In the genomic region with DNA sequence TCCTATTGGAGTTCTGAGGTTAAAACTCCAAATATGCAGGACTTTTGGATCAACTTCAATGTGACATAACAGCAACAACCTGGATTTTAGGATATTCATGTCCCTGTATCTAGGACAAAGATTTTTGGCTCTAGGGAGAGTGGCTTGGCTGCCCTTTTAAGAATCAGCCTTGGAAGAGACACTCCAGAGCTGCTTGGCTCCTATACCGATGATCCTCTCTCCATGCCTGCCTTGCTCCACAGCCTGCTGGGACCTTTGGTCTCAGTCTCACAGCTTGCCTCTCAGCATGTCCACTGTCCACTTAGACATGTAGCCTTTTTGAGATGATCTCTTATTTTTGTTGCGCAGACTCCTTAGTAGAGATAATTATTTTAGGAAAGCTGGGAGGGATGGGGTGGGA, we compare ENCODE assay signal across 16 cellular contexts. TPM values are rescaled to one million over a fixed set of nuclear protein-coding genes. Genes with fewer than 3 reads are reported as not detected.
DNase-seq lines count a peak whose midpoint lies in the region; ATAC-seq, FAIRE-seq and TF ChIP-seq lines count a peak whose summit lies in the region.
"Had no signal": no experiment of that assay in that cellular context is flagged by ENCODE, and none has a peak within 500 bp of the region (broad histone marks: within the 10 kb centered on the region; RNA-seq: fewer than 3 reads in every experiment).

No MANE protein-coding gene starts in this region.

- peaks cover 12% of the 10 kb centered on the region for H3K9me1 ChIP-seq in IMR-90 (ENCODE audit: insufficient read depth, low read length)

- no peak overlapping the region for H2AFZ ChIP-seq in IMR-90 (replicated peaks; ENCODE audit: low read length, poor library complexity)

- no peak overlapping the region for H4K5ac ChIP-seq in IMR-90 (ENCODE audit: low read depth, low read length)

- no peaks in the 10 kb centered on the region for H4K20me1 ChIP-seq in IMR-90 (ENCODE audit: insufficient read depth, low read length)

- no peak overlapping the region for H4K91ac ChIP-seq in IMR-90 (ENCODE audit: insufficient read depth, low read depth, low read length)

- TF ChIP-seq CTCF in left ventricle myocardium inferior (IDR thresholded peaks at IDR 0.05; ENCODE audit: borderline replicate concordance) (no peak), IMR-90 (conservative IDR thresholded peaks at IDR 0.05; ENCODE audit: low read depth, low read length) (no peak), colonic mucosa (IDR thresholded peaks at IDR 0.05) (no peak), prostate gland (IDR thresholded peaks at IDR 0.05) (no peak)

- no peak for FAIRE-seq in GM12892 (lab: Jason Lieb, UNC)
- FAIRE-seq: A549, H54 had no signal

- no peak for TF ChIP-seq RAD21 in IMR-90 (IDR thresholded peaks at IDR 0.05; ENCODE audit: low read length)

- H3K27me3 ChIP-seq in left ventricle myocardium inferior (ENCODE audit: low read depth) (no peaks in the 10 kb centered on the region), IMR-90 (ENCODE audit: control insufficient read depth, insufficient read depth, low read length) (peaks cover 6% of the 10 kb centered on the region; the same call in 1 of the 2 replicates), colonic mucosa (no peaks in the 10 kb centered on the region), prostate gland (replicated peaks; ENCODE audit: insufficient read depth) (no peaks in the 10 kb centered on the region)
- H3K27me3 ChIP-seq: SJCRH30 had no signal

- CTCF ChIA-PET in IMR-90 (lab: Yijun Ruan, JAX): interaction anchor here (0.6 to 1.5 kb wide), 2 partner anchors 117 to 472 kb away, joined by 3 read pairs; no protein-coding TSS in a partner anchor

- no peak overlapping the region for H3K27ac ChIP-seq in left ventricle myocardium inferior (replicated peaks)
- no peak overlapping the region for H3K27ac ChIP-seq in IMR-90 (ENCODE audit: insufficient read depth, low read length)
- peak overlapping the region; percentile 75 for H3K27ac ChIP-seq in colonic mucosa
- no peak overlapping the region for H3K27ac ChIP-seq in prostate gland
- H3K27ac ChIP-seq: C4-2B, SJCRH30 had no signal

- no CpG with 5 or more reads among the region's 2 CpGs for WGBS in IMR-90 (ENCODE audit: extremely low coverage in 2 of 2, insufficient read length in 1 of 2), 2 experiments
- WGBS in prostate gland: 98% methylated on average over 2 of the region's 2 CpGs

- H3K4me1 ChIP-seq in left ventricle myocardium inferior: peaks cover 5% of the 10 kb centered on the region
- no peaks in the 10 kb centered on the region; the same call in 1 of the 2 replicates for H3K4me1 ChIP-seq in IMR-90 (ENCODE audit: control insufficient read depth, insufficient read depth, low read length)
- peaks cover 8% of the 10 kb centered on the region for H3K4me1 ChIP-seq in colonic mucosa
- no peaks in the 10 kb centered on the region for H3K4me1 ChIP-seq in prostate gland (replicated peaks)
- H3K4me1 ChIP-seq: SJCRH30 had no signal

- 0 out of 2 replicates have a peak overlapping the region, but pooled peaks have one; percentile 23 for H3K14ac ChIP-seq in IMR-90 (replicated peaks; ENCODE audit: low read depth, low read length)

- no peak overlapping the region for H3K56ac ChIP-seq in IMR-90 (ENCODE audit: extremely low read depth, insufficient read depth, low read length)

- H3K18ac ChIP-seq in IMR-90 (ENCODE audit: low read depth, low read length): no peak overlapping the region

- no peak overlapping the region for H3K4me2 ChIP-seq in IMR-90 (ENCODE audit: low read depth, low read length)

- dilution Hi-C loops in IMR-90 (cut with HindIII; ENCODE audit: low sequenced_read_pairs, unreplicated experiment): no loop called here

- no peak overlapping the region for H3K9ac ChIP-seq in IMR-90 (ENCODE audit: low read depth, low read length)
- H3K9ac ChIP-seq in colonic mucosa (ENCODE audit: low read depth in 2 of 2, low read length in 2 of 2): no peak overlapping the region

- no peak overlapping the region for H4K8ac ChIP-seq in IMR-90 (ENCODE audit: low read depth in 2 of 2, low read length in 2 of 2)

- intact Hi-C loops in Right ventricle myocardium superior (cut with DNase I): no loop called here
- intact Hi-C loops in left ventricle myocardium inferior (cut with micrococcal nuclease): no loop called here
- intact Hi-C loops in IMR-90 (cut with micrococcal nuclease): no loop called here
- intact Hi-C loops in colonic mucosa (cut with DNase I): no loop called here
- intact Hi-C loops in prostate gland (cut with DNase I): no loop called here

- no peak overlapping the region for H2AK5ac ChIP-seq in IMR-90 (ENCODE audit: low read depth, low read length)

- ATAC-seq in Right ventricle myocardium superior (ENCODE audit: poor library complexity): peak; percentile 36
- no peak for ATAC-seq in IMR-90 (ENCODE audit: low read depth)
- ATAC-seq in HG03025 (IDR thresholded peaks at IDR 0.05; ENCODE audit: low FRiP score, unreplicated experiment): no peak
- ATAC-seq: A549 had no signal

- H3K4me3 ChIP-seq in left ventricle myocardium inferior (no peak overlapping the region), IMR-90 (ENCODE audit: insufficient read depth, low read depth, low read length) (no peak overlapping the region), colonic mucosa (no peak overlapping the region), prostate gland (no peak overlapping the region)
- H3K4me3 ChIP-seq: A549, SJCRH30 had no signal

- no peak overlapping the region for H2BK120ac ChIP-seq in IMR-90 (ENCODE audit: low read depth, low read length)

- DNase-seq in Right ventricle myocardium superior (no peak), left ventricle myocardium inferior (no peak), IMR-90 (no peak), colonic mucosa (no peak), GM12892 (ENCODE audit: insufficient read length) (no peak), prostate gland (ENCODE audit: low spot score) (no peak)
- DNase-seq: NCI-H1417, NCI-H1930, NCI-H526 treated with DMSO at 0.1 percent for 48 hours, SJCRH30 had no signal

- no peak overlapping the region for H2BK20ac ChIP-seq in IMR-90 (ENCODE audit: low read depth, low read length)

- H2AK9ac ChIP-seq in IMR-90 (replicated peaks; ENCODE audit: low read depth, low read length, poor library complexity): no peak overlapping the region

- H2BK5ac ChIP-seq in IMR-90 (ENCODE audit: low read depth, low read length, poor library complexity, severe bottlenecking): no peak overlapping the region

- H3K9me3 ChIP-seq in left ventricle myocardium inferior (replicated peaks) (no peaks in the 10 kb centered on the region), IMR-90 (ENCODE audit: control insufficient read depth, insufficient read depth, low read length) (no peaks in the 10 kb centered on the region), colonic mucosa (no peaks in the 10 kb centered on the region), prostate gland (no peaks in the 10 kb centered on the region)
- H3K9me3 ChIP-seq: A549, SJCRH30 had no signal

- POLR2A ChIA-PET in IMR-90 (lab: Charles Lee; ENCODE audit: unreplicated experiment): no interaction called here

- in situ Hi-C loops in IMR-90 (cut with MboI; ENCODE audit: low sequenced_read_pairs): no loop called here

- no peak for TF ChIP-seq POLR2A in IMR-90 (IDR thresholded peaks at IDR 0.05; ENCODE audit: low read depth, low read length)
- TF ChIP-seq POLR2A in GM12892 (IDR thresholded peaks at IDR 0.05; ENCODE audit: low read depth, low read length): no peak
- no peak for TF ChIP-seq POLR2A in prostate gland (IDR thresholded peaks at IDR 0.05)

- no peaks in the 10 kb centered on the region for H3K36me3 ChIP-seq in left ventricle myocardium inferior
- no peaks in the 10 kb centered on the region for H3K36me3 ChIP-seq in IMR-90 (ENCODE audit: control insufficient read depth, insufficient read depth, low read length)
- H3K36me3 ChIP-seq in colonic mucosa: no peaks in the 10 kb centered on the region
- H3K36me3 ChIP-seq in prostate gland: no peaks in the 10 kb centered on the region
- H3K36me3 ChIP-seq: SJCRH30 had no signal

- no TSS peak for BruUV-seq in IMR-90 (replicated peaks; lab: Mats Ljungman, UMichigan)

- no peaks in the 10 kb centered on the region; a peak in 1 of 4 replicates for H3K79me1 ChIP-seq in IMR-90 (ENCODE audit: low read depth in 1 of 2, low read length in 2 of 2)

- H3K4ac ChIP-seq in IMR-90 (ENCODE audit: low read depth, low read length): no peak overlapping the region

- H3K23ac ChIP-seq in IMR-90 (ENCODE audit: low read depth, low read length): no peak overlapping the region

- no peak overlapping the region for H2BK15ac ChIP-seq in IMR-90 (ENCODE audit: low read depth, low read length)

RNA-seq across cellular contexts. Expression of gene FCMR, which starts 4.5 kb away (rescaled TPM):
- total RNA-seq in Right ventricle myocardium superior (3.2 TPM), left ventricle myocardium inferior (3.3 TPM), IMR-90 (2012; rRNA removed) (not detected in 2 replicates), colonic mucosa (1 to 10 TPM; 2.3 to 2.7 TPM), prostate gland (1 to 10 TPM; 1.7 to 2.2 TPM)
- 0.09 and 0.29 TPM in 2 replicates for polyA plus RNA-seq in IMR-90 (2012; rRNA removed)
- 0.41 and 0.58 TPM in 2 replicates for polyA plus RNA-seq in IMR-90 (2012; cell fraction: cytosol; rRNA removed)
- 0.17 TPM in 1 of 2 replicates, not detected in the other for polyA plus RNA-seq in IMR-90 (2012; cell fraction: nucleus; rRNA removed; ENCODE audit: low replicate concordance)
- polyA plus RNA-seq in GM12892 (2012; ENCODE audit: missing spikeins): 110 TPM
- total RNA-seq: HT1080, SJCRH30 had no signal

RNA-seq across cellular contexts. Expression of gene PIGR, which starts 20.0 kb away (rescaled TPM):
- total RNA-seq in Right ventricle myocardium superior (0.13 TPM), left ventricle myocardium inferior (0.91 TPM), IMR-90 (2012; rRNA removed) (not detected in 2 replicates), colonic mucosa (over 10,000 TPM in 1 of 2 donors, 1,000 to 10,000 TPM in 1; 7,504 to 12,164 TPM), prostate gland (10 to 100 TPM in 1 of 2 donors, 1 to 10 TPM in 1; 1.9 to 91.7 TPM)
- not detected in 2 replicates for polyA plus RNA-seq in IMR-90 (2012; rRNA removed)
- not detected in 2 replicates for polyA plus RNA-seq in IMR-90 (2012; cell fraction: cytosol; rRNA removed)
- not detected in 2 replicates for polyA plus RNA-seq in IMR-90 (2012; cell fraction: nucleus; rRNA removed; ENCODE audit: low replicate concordance)
- 55.2 TPM for polyA plus RNA-seq in GM12892 (2012; ENCODE audit: missing spikeins)
- total RNA-seq: RPMI7951, SJCRH30 had no signal

RNA-seq across cellular contexts. Expression of gene IL24, which starts 29.0 kb away (rescaled TPM):
- not detected for total RNA-seq in Right ventricle myocardium superior
- not detected for total RNA-seq in left ventricle myocardium inferior
- under 0.01 and 0.18 TPM in 2 replicates for total RNA-seq in IMR-90 (2012; rRNA removed)
- 0.12 and 0.22 TPM in 2 replicates for polyA plus RNA-seq in IMR-90 (2012; rRNA removed)
- 0.04 TPM in 1 of 2 replicates, not detected in the other for polyA plus RNA-seq in IMR-90 (2012; cell fraction: cytosol; rRNA removed)
- 0.05 and 0.34 TPM in 2 replicates for polyA plus RNA-seq in IMR-90 (2012; cell fraction: nucleus; rRNA removed; ENCODE audit: low replicate concordance)
- not detected for total RNA-seq in colonic mucosa
- polyA plus RNA-seq in GM12892 (2012; ENCODE audit: missing spikeins): 12.3 TPM
- total RNA-seq in prostate gland: not detected
- total RNA-seq: SJCRH30 had no signal

RNA-seq across cellular contexts. Expression of gene FCAMR, which starts 44.0 kb away (rescaled TPM):
- not detected for total RNA-seq in Right ventricle myocardium superior
- not detected for total RNA-seq in left ventricle myocardium inferior
- total RNA-seq in IMR-90 (2012; rRNA removed): not detected in 2 replicates
- not detected in 2 replicates for polyA plus RNA-seq in IMR-90 (2012; rRNA removed)
- not detected in 2 replicates for polyA plus RNA-seq in IMR-90 (2012; cell fraction: cytosol; rRNA removed)
- 0.05 TPM in 1 of 2 replicates, not detected in the other for polyA plus RNA-seq in IMR-90 (2012; cell fraction: nucleus; rRNA removed; ENCODE audit: low replicate concordance)
- total RNA-seq in colonic mucosa: 1 to 10 TPM in 1 of 2 donors, under 1 TPM in 1; 0.56 to 4.5 TPM
- polyA plus RNA-seq in GM12892 (2012; ENCODE audit: missing spikeins): not detected
- 1 to 10 TPM in 1 of 2 donors, not detected in 1; 2.3 TPM for total RNA-seq in prostate gland
- total RNA-seq: HT1080, RPMI7951, SJCRH30 had no signal
- polyA plus RNA-seq: A549 had no signal

Comparison
In these comparisons a context has a peak if more than half of its experiments do, and no peak if none do; other contexts are left out.
1. RNA of gene PIGR, which starts 20.0 kb away (total RNA-seq): 7,504 to 12,164 TPM in colonic mucosa; 1.9 to 91.7 TPM in prostate gland, 0.91 TPM in left ventricle myocardium inferior (single experiment), 0.13 TPM in Right ventricle myocardium superior (single experiment) and not detected in IMR-90; every median in the first group is over 10 times any median in the second.